Comparison of ENCODE assay signal across 37 cellular contexts in genomic region chr4:1179976-1180375, GRCh38.
"Had no signal": no experiment of that assay in that cellular context is flagged by ENCODE, and none has a peak within 500 bp of the region (broad histone marks: within the 10 kb centered on the region; RNA-seq: fewer than 3 reads in every experiment).

No MANE protein-coding gene starts in this region.

- H3K27me3 Mint-ChIP-seq: activated B cell treated with CpG ODN at 0.5 μM for 24 hours; activated CD4-positive, alpha-beta T cell treated with anti-CD3 and anti-CD28 coated beads, Interleukin-2, amount 10 ng/mL, durations not matched to agents 24 days and 14 days; activated CD8-positive, alpha-beta T cell treated with anti-CD3 and anti-CD28 coated beads for 36 hours; activated naive CD8-positive, alpha-beta T cell treated with anti-CD3 and anti-CD28 coated beads for 36 hours had no signal

- H3K36me3 ChIP-seq: adrenal gland, brain microvascular endothelial cell, breast epithelium had no signal

- DNase-seq: activated B cell treated with CpG ODN at 0.5 μM for 24 hours; activated CD4-positive, alpha-beta memory T cell treated with anti-CD3 and anti-CD28 coated beads for 36 hours; activated CD4-positive, alpha-beta T cell treated with anti-CD3 and anti-CD28 coated beads for 4 hours; activated CD4-positive, alpha-beta T cell treated with anti-CD3 and anti-CD28 coated beads, Interleukin-2, amount 10 ng/mL, durations not matched to agents 24 days and 14 days; activated CD4-positive, alpha-beta T cell treated with anti-CD3 and anti-CD28 coated beads, Interleukin-2, amount 50 U/mL, for 1 hour; activated CD4-positive, alpha-beta T cell treated with anti-CD3 and anti-CD28 coated beads, Interleukin-2, amount 50 U/mL, for 4 hours; activated CD4-positive, CD25-positive, alpha-beta regulatory T cell treated with anti-CD3 and anti-CD28 coated beads, Interleukin-2, amount 50 U/mL, for 72 hours; activated CD8-positive, alpha-beta memory T cell treated with anti-CD3 and anti-CD28 coated beads, Interleukin-2, amount 50 U/mL, for 4 hours; activated CD8-positive, alpha-beta T cell treated with anti-CD3 and anti-CD28 coated beads for 36 hours; activated effector memory CD4-positive, alpha-beta T cell treated with anti-CD3 and anti-CD28 coated beads, Interleukin-2, amount 50 U/mL, for 16 hours; activated gamma-delta T cell treated with Interleukin-2 at 50 U/mL for 16 hours; activated naive CD4-positive, alpha-beta T cell; activated naive CD4-positive, alpha-beta T cell treated with anti-CD3 and anti-CD28 coated beads for 36 hours; activated naive CD4-positive, alpha-beta T cell treated with anti-CD3 and anti-CD28 coated beads, Interleukin-2, amount 50 U/mL, for 16 hours; activated naive CD8-positive, alpha-beta T cell treated with anti-CD3 and anti-CD28 coated beads for 36 hours; activated T-cell treated with anti-CD3 and anti-CD28 coated beads for 4 hours; activated T-cell treated with anti-CD3 and anti-CD28 coated beads, Interleukin-2, amount 50 U/mL, for 1 hour; activated T-cell treated with anti-CD3 and anti-CD28 coated beads, Interleukin-2, amount 50 U/mL, for 4 hours; activated T-cell treated with anti-CD3 and anti-CD28 coated beads, Interleukin-2, amount 50 U/mL, for 72 hours; adrenal gland; amniotic stem cell; aorta; body of pancreas; brain microvascular endothelial cell; central memory CD4-positive, alpha-beta T cell; cerebellar nuclear complex; T-helper 1 cell; T-helper 2 cell; T-helper 9 cell had no signal

- ATAC-seq: activated CD8-positive, alpha-beta T cell treated with anti-CD3 and anti-CD28 coated beads for 36 hours; activated naive CD4-positive, alpha-beta T cell treated with anti-CD3 and anti-CD28 coated beads, Interleukin-2, amount 50 U/mL, for 72 hours; activated T-cell treated with anti-CD3 and anti-CD28 coated beads, Interleukin-2, amount 50 U/mL, for 4 hours; activated T-cell treated with anti-CD3 and anti-CD28 coated beads, Interleukin-2, amount 50 U/mL, for 72 hours; activated T-helper 17 cell treated with anti-CD3 and anti-CD28 coated beads, Interleukin-2, amount 50 U/mL, for 72 hours; body of pancreas had no signal

- H3K4me1 ChIP-seq: adrenal gland, body of pancreas had no signal

- H3K27ac ChIP-seq: adrenal gland, body of pancreas, brain microvascular endothelial cell, breast epithelium had no signal

- FAIRE-seq: astrocyte, TTC549 had no signal

- H3K9me3 ChIP-seq: breast epithelium had no signal

- H3K27ac Mint-ChIP-seq: activated B cell treated with CpG ODN at 0.5 μM for 24 hours; activated CD4-positive, alpha-beta memory T cell treated with anti-CD3 and anti-CD28 coated beads for 36 hours; activated CD4-positive, alpha-beta T cell treated with anti-CD3 and anti-CD28 coated beads, Interleukin-2, amount 10 ng/mL, durations not matched to agents 24 days and 14 days; activated CD8-positive, alpha-beta T cell treated with anti-CD3 and anti-CD28 coated beads for 36 hours; activated naive CD4-positive, alpha-beta T cell treated with anti-CD3 and anti-CD28 coated beads for 36 hours; activated naive CD4-positive, alpha-beta T cell treated with anti-CD3 and anti-CD28 coated beads, Interleukin-2, amount 50 U/mL, for 72 hours; activated naive CD8-positive, alpha-beta T cell treated with anti-CD3 and anti-CD28 coated beads for 36 hours; activated T-cell treated with anti-CD3 and anti-CD28 coated beads, Interleukin-2, amount 50 U/mL, for 72 hours; activated T-helper 1 cell treated with anti-CD3 and anti-CD28 coated beads, Interleukin-12 subunit alpha, Interleukin-12 subunit beta, Interleukin-2, Interleukin-4 antibody, amounts not matched to agents 30 ng/mL and 10 ng/mL and 1 ng/mL, durations not matched to agents 14 hours and 24 hours and 36 hours; activated T-helper 17 cell treated with anti-CD3 and anti-CD28 coated beads, Interleukin-2, amount 50 U/mL, for 72 hours; T-helper 1 cell treated with Interleukin-12 subunit alpha and Interleukin-12 subunit beta and Interleukin-4 antibody, amounts not matched to agents 30 μg/mL and 1 μg/mL, for 36 hours; T-helper 2 cell treated with Interferon-gamma antibody and Interleukin-4, amounts not matched to agents 5 μg/mL and 100 μg/mL, for 36 hours had no signal

- H3K4me3 ChIP-seq: adrenal gland, body of pancreas, breast epithelium had no signal

- H3K4me3 Mint-ChIP-seq: activated B cell treated with CpG ODN at 0.5 μM for 24 hours; activated CD4-positive, alpha-beta memory T cell treated with anti-CD3 and anti-CD28 coated beads for 36 hours; activated CD4-positive, alpha-beta T cell treated with anti-CD3 and anti-CD28 coated beads, Interleukin-2, amount 10 ng/mL, durations not matched to agents 24 days and 14 days; activated CD8-positive, alpha-beta T cell treated with anti-CD3 and anti-CD28 coated beads for 36 hours; activated naive CD4-positive, alpha-beta T cell treated with anti-CD3 and anti-CD28 coated beads for 36 hours; activated naive CD8-positive, alpha-beta T cell treated with anti-CD3 and anti-CD28 coated beads for 36 hours; activated T-cell treated with anti-CD3 and anti-CD28 coated beads, Interleukin-2, amount 50 U/mL, for 4 hours; activated T-cell treated with anti-CD3 and anti-CD28 coated beads, Interleukin-2, amount 50 U/mL, for 72 hours; activated T-helper 1 cell treated with anti-CD3 and anti-CD28 coated beads, Interleukin-12 subunit alpha, Interleukin-12 subunit beta, Interleukin-2, Interleukin-4 antibody, amounts not matched to agents 30 ng/mL and 10 ng/mL and 1 ng/mL, durations not matched to agents 14 hours and 24 hours and 36 hours; activated T-helper 17 cell treated with anti-CD3 and anti-CD28 coated beads, Interleukin-2, amount 50 U/mL, for 72 hours; T-helper 1 cell treated with Interleukin-12 subunit alpha and Interleukin-12 subunit beta and Interleukin-4 antibody, amounts not matched to agents 30 μg/mL and 1 μg/mL, for 36 hours; T-helper 2 cell treated with Interferon-gamma antibody and Interleukin-4, amounts not matched to agents 5 μg/mL and 100 μg/mL, for 36 hours had no signal

- H3K27me3 ChIP-seq: body of pancreas, brain microvascular endothelial cell, breast epithelium had no signal
